ENCODE assay signal across 8 cellular contexts in genomic region chr2:8310557-8311455, GRCh38.
DNase-seq lines count a peak whose midpoint lies in the region; ATAC-seq, FAIRE-seq and TF ChIP-seq lines count a peak whose summit lies in the region.

No MANE protein-coding gene starts in this region.

- no peaks in the 10 kb centered on the region for H3K36me3 Mint-ChIP-seq in activated naive CD4-positive, alpha-beta T cell treated with anti-CD3 and anti-CD28 coated beads, Interleukin-2, amount 50 U/mL, for 24 hours

- no peak for DNase-seq in GM12891 (ENCODE audit: insufficient read length, low spot score)
- peak; percentile 71 for DNase-seq in UCSD-AML1 (lab: John Stamatoyannopoulos, UW; ENCODE audit: unreplicated experiment)
- DNase-seq in stimulated activated CD4-positive, alpha-beta T cell treated with anti-CD3 and anti-CD28 coated beads, Interleukin-2, amount 100 ng/mL, for 4 hours (ENCODE audit: low read depth), result peak; percentile 27
- no peak for DNase-seq in NCI-H2081 (lab: John Stamatoyannopoulos, UW)
- DNase-seq in WERI-Rb-1, result no peak
- DNase-seq in ACHN, result no peak

- ATAC-seq in GM18517 (IDR thresholded peaks at IDR 0.05; ENCODE audit: unreplicated experiment), result no peak

- H3K4me3 Mint-ChIP-seq in activated naive CD4-positive, alpha-beta T cell treated with anti-CD3 and anti-CD28 coated beads, Interleukin-2, amount 50 U/mL, for 24 hours, result no peak overlapping the region

- no peaks in the 10 kb centered on the region for H3K27me3 ChIP-seq in WERI-Rb-1 (ENCODE audit: insufficient read depth, low read depth, severe bottlenecking)

- H3K4me3 ChIP-seq in WERI-Rb-1 (ENCODE audit: low read depth, low read length), result no peak overlapping the region

- no peak for TF ChIP-seq POLR2A in GM12891 (IDR thresholded peaks at IDR 0.05; ENCODE audit: low read depth, low read length)

- no peak for TF ChIP-seq CTCF in WERI-Rb-1 (IDR thresholded peaks at IDR 0.05; ENCODE audit: low read depth, low read length)

- no peaks in the 10 kb centered on the region for H3K9me3 Mint-ChIP-seq in activated naive CD4-positive, alpha-beta T cell treated with anti-CD3 and anti-CD28 coated beads, Interleukin-2, amount 50 U/mL, for 24 hours

- H3K4me1 Mint-ChIP-seq in activated naive CD4-positive, alpha-beta T cell treated with anti-CD3 and anti-CD28 coated beads, Interleukin-2, amount 50 U/mL, for 24 hours, result peaks cover 31% of the 10 kb centered on the region

- H3K27ac ChIP-seq in WERI-Rb-1, result no peak overlapping the region

- FAIRE-seq in GM12891 (lab: Jason Lieb, UNC), result peak; percentile 69

- H3K27ac Mint-ChIP-seq in activated naive CD4-positive, alpha-beta T cell treated with anti-CD3 and anti-CD28 coated beads, Interleukin-2, amount 50 U/mL, for 24 hours, result peak overlapping the region; percentile 20

- in situ Hi-C loops in ACHN (cut with HindIII; ENCODE audit: low pct_ligation_motif_present, low pct_unique_long_range_greater_than_20kb, low sequenced_read_pairs), result no loop called here

- H3K27me3 Mint-ChIP-seq in activated naive CD4-positive, alpha-beta T cell treated with anti-CD3 and anti-CD28 coated beads, Interleukin-2, amount 50 U/mL, for 24 hours, result no peaks in the 10 kb centered on the region

- no peaks in the 10 kb centered on the region for H3K36me3 ChIP-seq in WERI-Rb-1

- H3K9me3 ChIP-seq in WERI-Rb-1 (ENCODE audit: severe bottlenecking), result no peaks in the 10 kb centered on the region

TF ChIP-seq in GM12891, 5 proteins besides CTCF, POLR2A, EP300 and RAD21:
- TF ChIP-seq TAF1 (IDR thresholded peaks at IDR 0.05; ENCODE audit: low read depth, low read length), result no peak
- TF ChIP-seq POLR2AphosphoS5 (IDR thresholded peaks at IDR 0.05; ENCODE audit: low read depth, low read length), result no peak
- TF ChIP-seq SPI1 (IDR thresholded peaks at IDR 0.05; ENCODE audit: low read depth, low read length), result peak; percentile 62

Comparison
In these comparisons a context has a peak if more than half of its experiments do, and no peak if none do; other contexts are left out.
1. DNase-seq: peak in UCSD-AML1 (single experiment) and stimulated activated CD4-positive, alpha-beta T cell treated with anti-CD3 and anti-CD28 coated beads, Interleukin-2, amount 100 ng/mL, for 4 hours (single experiment); none in GM12891 (single experiment), NCI-H2081 (0 of 2), WERI-Rb-1 (single experiment) and ACHN (single experiment).